15 cellular contexts compared by ENCODE assay signal in genomic region chr2:200486529-200486928, GRCh38. TPM values are rescaled to one million over a fixed set of nuclear protein-coding genes. Genes with fewer than 3 reads are reported as not detected.
A peak's percentile ranks its signal among the peaks of the same experiment; 100 is the strongest.
DNase-seq lines count a peak whose midpoint lies in the region; ATAC-seq and TF ChIP-seq lines count a peak whose summit lies in the region.
"Had no signal": no experiment of that assay in that cellular context is flagged by ENCODE, and none has a peak within 500 bp of the region (broad histone marks: within the 10 kb centered on the region; RNA-seq: fewer than 3 reads in every experiment).

No MANE protein-coding gene starts in this region.

- peak overlapping the region; percentile 42 for H3K27ac ChIP-seq in foreskin keratinocyte
- H3K27ac ChIP-seq: SJCRH30 had no signal

- H3K4me3 Mint-ChIP-seq in type B pancreatic cell, result no peak overlapping the region
- H3K4me3 Mint-ChIP-seq: B cell; CD4-positive, CD25-positive, alpha-beta regulatory T cell had no signal

- H3K36me3 Mint-ChIP-seq in type B pancreatic cell, result peaks cover 11% of the 10 kb centered on the region

- TF ChIP-seq CTCF in foreskin keratinocyte (conservative IDR thresholded peaks at IDR 0.05) (no peak), type B pancreatic cell (conservative IDR thresholded peaks at IDR 0.05) (no peak)

- H3K9me3 Mint-ChIP-seq in type B pancreatic cell, result peaks cover 6% of the 10 kb centered on the region
- H3K9me3 Mint-ChIP-seq: CD4-positive, CD25-positive, alpha-beta regulatory T cell had no signal

- no peaks in the 10 kb centered on the region for H3K27me3 ChIP-seq in foreskin keratinocyte
- H3K27me3 ChIP-seq: SJCRH30 had no signal

- H3K4me1 ChIP-seq in foreskin keratinocyte, result peaks cover 9% of the 10 kb centered on the region
- H3K4me1 ChIP-seq: HAP-1 had no signal

- H3K27ac Mint-ChIP-seq in type B pancreatic cell, result peak overlapping the region; percentile 1
- H3K27ac Mint-ChIP-seq: B cell; CD4-positive, CD25-positive, alpha-beta regulatory T cell had no signal

- no peaks in the 10 kb centered on the region for H3K27me3 Mint-ChIP-seq in type B pancreatic cell
- H3K27me3 Mint-ChIP-seq: CD4-positive, CD25-positive, alpha-beta regulatory T cell had no signal

- DNase-seq in LHCN-M2 (ENCODE audit: low read depth), result peak; percentile 41
- DNase-seq in amniotic epithelial cell (ENCODE audit: low read depth), result peak; percentile 30
- peak; percentile 32 to 64 for DNase-seq in foreskin keratinocyte
- DNase-seq in type B pancreatic cell (ENCODE audit: extremely low spot score, unreplicated experiment), result no peak
- no peak for DNase-seq in amygdala (lab: John Stamatoyannopoulos, UW)
- DNase-seq in KG1 (lab: John Stamatoyannopoulos, UW), result no peak
- no peak for DNase-seq in NCI-H1930 (lab: John Stamatoyannopoulos, UW)
- DNase-seq: CD4-positive, CD25-positive, alpha-beta regulatory T cell; NCI-H187 treated with DMSO at 0.1 percent for 48 hours; NCI-H69; NK-92 treated with Interleukin-12 subunit alpha and Interleukin-12 subunit beta, amount 100 ng/mL, for 24 hours; RPMI8226; SJCRH30 had no signal

- peaks cover 21% of the 10 kb centered on the region for H3K4me1 Mint-ChIP-seq in type B pancreatic cell (ENCODE audit: unreplicated experiment)
- H3K4me1 Mint-ChIP-seq: B cell had no signal

- peak; percentile 51 for ATAC-seq in foreskin keratinocyte

RNA-seq across cellular contexts. Expression of gene KCTD18, which starts 23.3 kb away (rescaled TPM):
- total RNA-seq in LHCN-M2 (2014; rRNA removed), result 19.6 and 22.5 TPM in 2 replicates
- polyA plus RNA-seq in LHCN-M2 (2012), result 6.9 TPM
- 14.9 TPM in 2 replicates for total RNA-seq in foreskin keratinocyte
- polyA plus RNA-seq in foreskin keratinocyte, result 6.1 and 7.4 TPM in 2 replicates
- total RNA-seq in type B pancreatic cell (ENCODE audit: low replicate concordance), result 10.2 and 10.9 TPM in 2 replicates

RNA-seq across cellular contexts. Expression of gene SGO2, which starts 39.5 kb away (rescaled TPM):
- total RNA-seq in LHCN-M2 (2014; rRNA removed) (43.1 and 48.9 TPM in 2 replicates), foreskin keratinocyte (17.7 and 21.6 TPM in 2 replicates), type B pancreatic cell (ENCODE audit: low replicate concordance) (5.5 and 19.9 TPM in 2 replicates)
- polyA plus RNA-seq in LHCN-M2 (2012), result 5.8 TPM
- polyA plus RNA-seq in foreskin keratinocyte, result 5.1 and 8.1 TPM in 2 replicates

Comparison
In these comparisons a context has a peak if more than half of its experiments do, and no peak if none do; other contexts are left out.
1. DNase-seq: peak in LHCN-M2 (single experiment), amniotic epithelial cell (single experiment) and foreskin keratinocyte (2 of 2); none in type B pancreatic cell (single experiment), amygdala (0 of 56), KG1 (single experiment) and NCI-H1930 (0 of 2).